ENCODE assay signal across 8 cellular contexts in genomic region chr6:145963216-145964068, GRCh38. TPM values are rescaled to one million over a fixed set of nuclear protein-coding genes. Genes with fewer than 3 reads are reported as not detected.
DNase-seq lines count a peak whose midpoint lies in the region; ATAC-seq, FAIRE-seq and TF ChIP-seq lines count a peak whose summit lies in the region.

No MANE protein-coding gene starts in this region.

- H3K9me1 ChIP-seq in K562 (ENCODE audit: control insufficient read depth, insufficient read depth, low read length) = no peaks in the 10 kb centered on the region

- H3K27me3 ChIP-seq in HUES64 (ENCODE audit: insufficient read depth, low read length) (no peaks in the 10 kb centered on the region), K562 (ENCODE audit: control insufficient read depth in 2 of 2, insufficient read depth in 2 of 2, low read length in 2 of 2) (no peaks in the 10 kb centered on the region), iPS-20b (ENCODE audit: insufficient read depth, low read length) (no peaks in the 10 kb centered on the region), skeletal muscle satellite cell (ENCODE audit: control insufficient read depth, insufficient read depth, low read length) (no peaks in the 10 kb centered on the region)

- H2AFZ ChIP-seq in K562 (ENCODE audit: low read depth, low read length) = peak overlapping the region; percentile 97

- H3K4me1 ChIP-seq in HUES64 (ENCODE audit: insufficient read depth, low read length) = peaks cover 17% of the 10 kb centered on the region
- H3K4me1 ChIP-seq in K562 (replicated peaks in 1 of 2; ENCODE audit: control insufficient read depth in 2 of 2, insufficient read depth in 2 of 2, low read length in 2 of 2) = peaks cover 8 to 34% of the 10 kb centered on the region in 2 experiments; a peak in 4 of 5 replicates
- H3K4me1 ChIP-seq in iPS-20b (ENCODE audit: insufficient read depth, low read length) = peaks cover 5% of the 10 kb centered on the region; the same call in 1 of the 2 replicates
- H3K4me1 ChIP-seq in skeletal muscle satellite cell (ENCODE audit: control insufficient read depth, insufficient read depth, low read length) = peaks cover 14% of the 10 kb centered on the region

- in situ Hi-C loops in Caki2 (cut with HindIII; ENCODE audit: low pct_unique_long_range_greater_than_20kb, low sequenced_read_pairs) (no loop called here), K562 (cut with MboI) (no loop called here)

- intact Hi-C loops in K562 (cut with micrococcal nuclease) = loop anchor here (2.0 to 5.0 kb wide), 2 partner anchors 151 to 229 kb away; partner anchors contain the start of genes EPM2A and FBXO30

- H3K27ac ChIP-seq in HUES64 (ENCODE audit: low read depth, low read length) = peak overlapping the region; percentile 60
- H3K27ac ChIP-seq in K562 (ENCODE audit: extremely low read depth, low read depth, low read length) = peak overlapping the region; percentile 92
- H3K27ac ChIP-seq in iPS-20b (ENCODE audit: low read length) = peak overlapping the region; percentile 67

- DNase-seq in Caki2 (ENCODE audit: low read depth) = peak; percentile 51
- peak; percentile 14 to 38 (median 20) for DNase-seq in T-helper 1 cell
- peak; percentile 55 to 67 (median 56) for DNase-seq in K562 (ENCODE audit: extremely low read depth in 1 of 4, low spot score in 3 of 4)
- no peak for DNase-seq in SKM-1 (lab: John Stamatoyannopoulos, UW; ENCODE audit: unreplicated experiment)

- CTCF ChIA-PET in K562 (lab: Yijun Ruan, JAX; ENCODE audit: low intra/inter-chr PET ratio) = no interaction called here

- peak overlapping the region; percentile 87 for H3K4me2 ChIP-seq in K562 (ENCODE audit: insufficient read depth, low read length)
- peak overlapping the region; percentile 88 for H3K4me2 ChIP-seq in skeletal muscle satellite cell (ENCODE audit: low read length)

- ATAC-seq in GM21447 (IDR thresholded peaks at IDR 0.05; ENCODE audit: unreplicated experiment) = peak; percentile 38
- ATAC-seq in K562 = peak; percentile 66

- H3K9me3 ChIP-seq in HUES64 (ENCODE audit: insufficient read depth, low read depth, low read length) (no peaks in the 10 kb centered on the region), K562 (replicated peaks; ENCODE audit: control insufficient read depth, insufficient read depth, low read depth, low read length) (no peaks in the 10 kb centered on the region), iPS-20b (ENCODE audit: insufficient read depth, low read depth, low read length) (no peaks in the 10 kb centered on the region), skeletal muscle satellite cell (replicated peaks; ENCODE audit: low read length) (no peaks in the 10 kb centered on the region)

- H3K4me3 ChIP-seq in HUES64 (ENCODE audit: low read length) (peak overlapping the region; percentile 97), K562 (peak overlapping the region; percentile 74), iPS-20b (ENCODE audit: low read length) (peak overlapping the region; percentile 95), skeletal muscle satellite cell (ENCODE audit: low read length) (peak overlapping the region; percentile 96)

- POLR2A ChIA-PET in K562 (lab: Yijun Ruan, JAX) = interaction anchor here (0.6 to 2.0 kb wide), 12 partner anchors 8 to 1240 kb away, joined by 3 to 8 read pairs (median 3); partner anchors contain the start of gene FBXO30

- no peaks in the 10 kb centered on the region for H4K20me1 ChIP-seq in K562 (replicated peaks; ENCODE audit: control insufficient read depth, insufficient read depth, low read length)

- H3K79me2 ChIP-seq in K562 (ENCODE audit: control insufficient read depth, insufficient read depth, low read length) = peaks cover 57% of the 10 kb centered on the region

- no peak for TF ChIP-seq RAD21 in K562 (CRISPR knock-in tag; conservative IDR thresholded peaks at IDR 0.05 in 1 of 2, IDR thresholded peaks at IDR 0.05 in 1 of 2)

- WGBS in HUES64 = under 1% methylated on average over 43 of the region's 44 CpGs
- under 1% methylated on average over 38 of the region's 44 CpGs for WGBS in K562 (ENCODE audit: insufficient coverage, low coverage, missing lambda C conversion rate)

- no TSS peak for BruUV-seq in K562 (replicated peaks; lab: Mats Ljungman, UMichigan)

- no peak for FAIRE-seq in K562 (lab: Jason Lieb, UNC)

- no peak for TF ChIP-seq POLR2A in K562 (conservative IDR thresholded peaks at IDR 0.05)

- peaks cover 14% of the 10 kb centered on the region for H3K36me3 ChIP-seq in HUES64 (ENCODE audit: insufficient read depth, low read length)
- H3K36me3 ChIP-seq in K562 (ENCODE audit: control insufficient read depth, insufficient read depth, low read length) = peaks cover 21% of the 10 kb centered on the region
- H3K36me3 ChIP-seq in iPS-20b (ENCODE audit: insufficient read depth, low read depth, low read length) = peaks cover 13% of the 10 kb centered on the region
- H3K36me3 ChIP-seq in skeletal muscle satellite cell (ENCODE audit: insufficient read depth, low read length) = no peaks in the 10 kb centered on the region

- TF ChIP-seq CTCF in K562 (IDR thresholded peaks at IDR 0.05 in 2 of 3, conservative IDR thresholded peaks at IDR 0.05 in 1 of 3; ENCODE audit: insufficient read depth in 2 of 3, low read depth in 1 of 3, low read length in 3 of 3) = no peak

- TF ChIP-seq EP300 in K562 (IDR thresholded peaks at IDR 0.05; ENCODE audit: low read length) = no peak; the same call in 1 of the 2 replicates

- peak overlapping the region; percentile 93 for H3K9ac ChIP-seq in HUES64 (ENCODE audit: low read depth, low read length)
- peak overlapping the region; percentile 90 to 98 for H3K9ac ChIP-seq in K562 (ENCODE audit: insufficient read depth in 1 of 2, low read depth in 2 of 2, low read length in 2 of 2)
- peak overlapping the region; percentile 96 for H3K9ac ChIP-seq in iPS-20b (ENCODE audit: low read depth, low read length)
- H3K9ac ChIP-seq in skeletal muscle satellite cell (ENCODE audit: low read depth, low read length) = peak overlapping the region; percentile 90

TF ChIP-seq in K562, 482 proteins besides CTCF, POLR2A, EP300 and RAD21 (continues in another document):
- TF ChIP-seq ZNF384 (IDR thresholded peaks at IDR 0.05; ENCODE audit: low read depth, low read length) (no peak), HMBOX1 (IDR thresholded peaks at IDR 0.05) (0 out of 2 replicates have a peak, but pooled peaks have one; percentile 12), POLR2G (IDR thresholded peaks at IDR 0.05; ENCODE audit: low read depth, low read length) (peak; percentile 1; the same call in 1 of the 2 replicates), MTA1 (IDR thresholded peaks at IDR 0.05; ENCODE audit: borderline replicate concordance) (no peak), BHLHE40 (IDR thresholded peaks at IDR 0.05; ENCODE audit: low read length) (no peak), SAP30 (IDR thresholded peaks at IDR 0.05; ENCODE audit: borderline replicate concordance, insufficient read depth, low read depth, low read length, poor library complexity, severe bottlenecking) (peak; percentile 34), CGGBP1 (CRISPR knock-in tag; IDR thresholded peaks at IDR 0.05) (no peak), YY1 (IDR thresholded peaks at IDR 0.05; ENCODE audit: borderline replicate concordance in 1 of 3, control insufficient read depth in 1 of 3, extremely low read depth in 1 of 3, insufficient read depth in 3 of 3, insufficient read length in 1 of 3, insufficient replicate concordance in 2 of 3, low read depth in 1 of 3, low read length in 2 of 3) (peak in 1 of 3 experiments; percentile 13), MAX (CRISPR knock-in tag; IDR thresholded peaks at IDR 0.05) (peak; percentile 11; the same call in 1 of the 2 replicates), ZSCAN29 (IDR thresholded peaks at IDR 0.05) (peak; percentile 40; the same call in 1 of the 2 replicates)

RNA-seq across cellular contexts. Expression of gene SHPRH, which starts 0.7 kb away (rescaled TPM):
- total RNA-seq in Caki2 (2014; rRNA removed; shearing (Covaris generic); ENCODE audit: low replicate concordance) = 6.0 and 15.6 TPM in 2 replicates
- 13.2 TPM for polyA plus RNA-seq in HUES64 (2013, experiment 1 of 2)
- polyA plus RNA-seq in HUES64 (2013, experiment 2 of 2) = 13.1 TPM
- 55.6 and 213 TPM in 2 replicates for total RNA-seq in K562 (2011; cell fraction: chromatin; rRNA removed; ENCODE audit: low replicate concordance)
- total RNA-seq in K562 (2011; cell fraction: nucleolus; rRNA removed) = 19.7 and 32.4 TPM in 2 replicates
- total RNA-seq in K562 (2011; cell fraction: nucleoplasm; rRNA removed) = 54.6 and 86.8 TPM in 2 replicates
- 18.2 and 20.8 TPM in 2 replicates for total RNA-seq in K562 (2014; rRNA removed)
- 36.1 and 38.7 TPM in 2 replicates for total RNA-seq in K562 (2014; rRNA removed; fragmentation: Illumina TruSeq; extraction: Trizol)
- 31.9 and 34.7 TPM in 2 replicates for total RNA-seq in K562 (2015; rRNA removed; fragmentation: Illumina TruSeq; extraction: Trizol)
- 21.9 and 22.1 TPM in 2 replicates for total RNA-seq in K562 (2021)
- 21.5 and 26.9 TPM in 2 replicates for polyA plus RNA-seq in K562 (2011; rRNA removed)
- 6.2 and 9.2 TPM in 2 replicates for polyA plus RNA-seq in K562 (2011; cell fraction: cytosol; rRNA removed)
- 34.0 and 42.3 TPM in 2 replicates for polyA plus RNA-seq in K562 (2011; cell fraction: nucleus; rRNA removed)
- polyA plus RNA-seq in K562 (2012) = 10.2 and 11.2 TPM in 2 replicates
- 18.5 and 23.0 TPM in 2 replicates for polyA plus RNA-seq in K562 (2014; fragmentation: Illumina TruSeq; extraction: Trizol)
- 1 to 10 TPM; 7.3 to 8.0 TPM for polyA plus RNA-seq in K562 (2014; fragmentation: Nextera tagmentation; extraction: Ambion mirVana)
- 13.1 and 16.0 TPM in 2 replicates for polyA plus RNA-seq in K562 (2014; rRNA removed)
- polyA minus RNA-seq in K562 (2011; rRNA and poly(A)+ RNA removed) = 90.4 and 112 TPM in 2 replicates
- 19.2 and 25.3 TPM in 2 replicates for polyA minus RNA-seq in K562 (2011; cell fraction: cytosol; rRNA and poly(A)+ RNA removed)
- 87.8 and 164 TPM in 2 replicates for polyA minus RNA-seq in K562 (2011; cell fraction: nucleus; rRNA and poly(A)+ RNA removed)
- total RNA-seq in skeletal muscle satellite cell (2012; rRNA removed) = 12.7 and 14.4 TPM in 2 replicates
